Comparison of ENCODE assay signal across 8 cellular contexts in the genomic region with DNA sequence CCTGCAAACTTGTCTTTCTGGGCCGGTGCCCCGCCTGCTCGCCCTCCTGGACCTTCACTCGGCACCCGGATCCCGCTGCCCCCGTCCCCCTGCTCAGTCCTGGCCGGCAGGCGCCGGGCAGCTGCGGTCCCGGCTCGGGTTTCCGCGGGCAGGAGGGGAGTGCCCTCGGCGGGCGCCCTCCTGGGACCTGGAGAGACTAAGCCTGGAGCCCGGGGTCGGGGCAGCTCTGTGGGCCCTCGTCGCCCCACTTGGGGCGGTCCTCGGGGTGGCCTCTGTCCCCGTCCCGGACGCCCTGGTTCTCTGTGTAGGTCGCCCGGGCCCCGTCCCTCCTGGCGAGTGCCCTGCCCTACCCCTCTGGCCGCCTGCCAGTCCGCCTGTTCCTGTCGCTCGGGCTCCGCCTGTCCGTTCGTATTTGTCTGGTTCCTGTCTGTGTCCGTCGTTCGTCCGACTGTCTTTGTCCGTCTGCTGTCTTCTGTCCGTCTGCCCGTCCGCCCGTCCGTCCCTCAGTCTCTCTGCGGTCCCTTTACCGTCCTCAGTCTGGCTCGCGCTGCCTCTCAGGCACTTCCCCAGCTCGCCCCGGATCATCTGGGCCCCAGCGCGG. TPM values are rescaled to one million over a fixed set of nuclear protein-coding genes. Genes with fewer than 3 reads are reported as not detected.
DNase-seq lines count a peak whose midpoint lies in the region; ATAC-seq and TF ChIP-seq lines count a peak whose summit lies in the region.

No MANE protein-coding gene starts in this region.

- BruUV-seq in Calu3 (replicated peaks; lab: Mats Ljungman, UMichigan) = no TSS peak

- H3K36me3 Mint-ChIP-seq in Calu3 (ENCODE audit: insufficient read depth, unreplicated experiment) = peaks cover 37% of the 10 kb centered on the region
- peaks cover 7% of the 10 kb centered on the region for H3K36me3 Mint-ChIP-seq in dendritic cell treated with granulocyte-macrophage colony-stimulating factor and Interleukin-4, amounts not matched to agents 40 ng/mL and 50 ng/mL, for 4 days (ENCODE audit: low read depth)

- H3K27ac ChIP-seq in right lobe of liver (peak overlapping the region; percentile 74 to 94 (median 77)), substantia nigra (ENCODE audit: low read depth, low read length, poor library complexity, severe bottlenecking) (no peak overlapping the region)

- peaks cover 30% of the 10 kb centered on the region for H3K4me1 Mint-ChIP-seq in Calu3 (ENCODE audit: low read depth, unreplicated experiment)
- peaks cover 25% of the 10 kb centered on the region for H3K4me1 Mint-ChIP-seq in dendritic cell treated with granulocyte-macrophage colony-stimulating factor and Interleukin-4, amounts not matched to agents 40 ng/mL and 50 ng/mL, for 4 days (ENCODE audit: low read depth)

- peak; percentile 51 for TF ChIP-seq POLR2A in right lobe of liver (IDR thresholded peaks at IDR 0.05)

- intact Hi-C loops in Calu3 (cut with micrococcal nuclease; ENCODE audit: unreplicated experiment) (no loop called here), right lobe of liver (cut with DNase I) (no loop called here)
- intact Hi-C loops in dendritic cell treated with granulocyte-macrophage colony-stimulating factor and Interleukin-4, amounts not matched to agents 40 ng/mL and 50 ng/mL, for 4 days (cut with micrococcal nuclease) = no loop called here

- H3K4me3 Mint-ChIP-seq in Calu3 (ENCODE audit: low read depth, unreplicated experiment) = peak overlapping the region; percentile 94
- H3K4me3 Mint-ChIP-seq in dendritic cell treated with granulocyte-macrophage colony-stimulating factor and Interleukin-4, amounts not matched to agents 40 ng/mL and 50 ng/mL, for 4 days = peak overlapping the region; percentile 95

- ATAC-seq in HG02678 (IDR thresholded peaks at IDR 0.05; ENCODE audit: unreplicated experiment) (peak; percentile 20), right lobe of liver (peak; percentile 33 to 75 (median 73)), HG03280 (IDR thresholded peaks at IDR 0.05; ENCODE audit: unreplicated experiment) (no peak), HG02588 (IDR thresholded peaks at IDR 0.05; ENCODE audit: unreplicated experiment) (no peak)

- TF ChIP-seq CTCF in Calu3 (IDR thresholded peaks at IDR 0.05; ENCODE audit: unreplicated experiment) (no peak), right lobe of liver (IDR thresholded peaks at IDR 0.05) (no peak)

- 1% methylated on average over 25 of the region's 56 CpGs for WGBS in right lobe of liver (ENCODE audit: insufficient coverage, low coverage, low lambda C conversion rate, missing lambda C conversion rate)

- H3K27me3 Mint-ChIP-seq in Calu3 (ENCODE audit: unreplicated experiment) = peaks cover 34% of the 10 kb centered on the region
- peaks cover 74% of the 10 kb centered on the region for H3K27me3 Mint-ChIP-seq in dendritic cell treated with granulocyte-macrophage colony-stimulating factor and Interleukin-4, amounts not matched to agents 40 ng/mL and 50 ng/mL, for 4 days

- no peaks in the 10 kb centered on the region for H3K36me3 ChIP-seq in right lobe of liver

- H3K9me3 Mint-ChIP-seq in Calu3 (ENCODE audit: low read depth, unreplicated experiment) = no peaks in the 10 kb centered on the region
- no peaks in the 10 kb centered on the region for H3K9me3 Mint-ChIP-seq in dendritic cell treated with granulocyte-macrophage colony-stimulating factor and Interleukin-4, amounts not matched to agents 40 ng/mL and 50 ng/mL, for 4 days

- peak overlapping the region; percentile 82 to 94 (median 82) for H3K4me3 ChIP-seq in right lobe of liver

- CTCF ChIA-PET in Calu3 (lab: Charles Lee) = no interaction called here

- peaks cover 0 to 32% (median 14%) of the 10 kb centered on the region in 4 donors for H3K4me1 ChIP-seq in right lobe of liver

- H3K9me3 ChIP-seq in right lobe of liver = no peaks in the 10 kb centered on the region

- H3K27me3 ChIP-seq in right lobe of liver = no peaks in the 10 kb centered on the region

- peak; percentile 86 for DNase-seq in Calu3
- peak; percentile 67 for DNase-seq in SHP77 treated with DMSO at 0.1 percent for 48 hours (lab: John Stamatoyannopoulos, UW)
- peak; percentile 89 to 96 (median 91) for DNase-seq in right lobe of liver
- DNase-seq in substantia nigra (lab: John Stamatoyannopoulos, UW) = peak in 28 of 49 donors; percentile 0 to 85 (median 24)

- H3K27ac Mint-ChIP-seq in Calu3 (ENCODE audit: unreplicated experiment) = peak overlapping the region; percentile 59
- peak overlapping the region; percentile 72 for H3K27ac Mint-ChIP-seq in dendritic cell treated with granulocyte-macrophage colony-stimulating factor and Interleukin-4, amounts not matched to agents 40 ng/mL and 50 ng/mL, for 4 days

RNA-seq across cellular contexts. Expression of gene SERINC2, which starts 0.5 kb away (rescaled TPM):
- total RNA-seq in Calu3 (2022) (67.7 and 79.8 TPM in 2 replicates), right lobe of liver (100 to 1,000 TPM in 3 of 6 experiments, 10 to 100 TPM in 3; 59.7 to 117 (median 86.9) TPM)

RNA-seq across cellular contexts. Expression of gene FABP3, which starts 40.6 kb away (rescaled TPM):
- total RNA-seq in Calu3 (2022) (not detected in 2 replicates), right lobe of liver (1 to 10 TPM; 1.3 to 8.3 (median 4.6) TPM)

Comparison
In these comparisons a context has a peak if more than half of its experiments do, and no peak if none do; other contexts are left out.
1. DNase-seq: peak in every context shown above with its lines; median percentile 91 in right lobe of liver; 86 in Calu3; 67 in SHP77 treated with DMSO at 0.1 percent for 48 hours; 24 in substantia nigra.
2. ATAC-seq: peak in HG02678 (single experiment) and right lobe of liver (4 of 4); none in HG03280 (single experiment) and HG02588 (single experiment).